In genomic region chr12:3165311-3165931, GRCh38 we compare ENCODE assay signal across 14 cellular contexts.
DNase-seq lines count a peak whose midpoint lies in the region; ATAC-seq and TF ChIP-seq lines count a peak whose summit lies in the region.
"Had no signal": no experiment of that assay in that cellular context is flagged by ENCODE, and none has a peak within 500 bp of the region (broad histone marks: within the 10 kb centered on the region; RNA-seq: fewer than 3 reads in every experiment).

No MANE protein-coding gene starts in this region.

- no peaks in the 10 kb centered on the region for H3K9me2 ChIP-seq in GM23338 (ENCODE audit: insufficient read depth)

- H3K79me2 ChIP-seq in GM23338 (replicated peaks; ENCODE audit: insufficient read depth) = no peaks in the 10 kb centered on the region; the same call in 1 of the 2 replicates

- H3K4me1 ChIP-seq in GM23338 (ENCODE audit: insufficient read depth) (peaks cover 32% of the 10 kb centered on the region), SJCRH30 (peaks cover 64% of the 10 kb centered on the region), spleen (peaks cover 0 to 22% (median 14%) of the 10 kb centered on the region in 6 donors), adrenal gland (replicated peaks in 1 of 2) (no peaks in the 10 kb centered on the region)

- H2AFZ ChIP-seq in GM23338 = no peak overlapping the region

- intact Hi-C loops in spleen (cut with DNase I; ENCODE audit: low total_unique reads) (no loop called here), adrenal gland (cut with DNase I) (no loop called here)

- H3K4me1 Mint-ChIP-seq in GM23338 (peaks cover 61% of the 10 kb centered on the region), glutamatergic neuron (ENCODE audit: low read depth, unreplicated experiment) (peaks cover 63% of the 10 kb centered on the region)
- no peaks in the 10 kb centered on the region for H3K4me1 Mint-ChIP-seq in activated CD8-positive, alpha-beta memory T cell treated with anti-CD3 and anti-CD28 coated beads, Interleukin-2, amount 10 ng/mL, durations not matched to agents 7 days and 5 days

- H3K4me3 Mint-ChIP-seq in GM23338 = no peak overlapping the region; the same call in 2 of the 3 replicates
- H3K4me3 Mint-ChIP-seq in glutamatergic neuron (ENCODE audit: unreplicated experiment) = peak overlapping the region; percentile 36
- no peak overlapping the region for H3K4me3 Mint-ChIP-seq in activated CD8-positive, alpha-beta memory T cell treated with anti-CD3 and anti-CD28 coated beads, Interleukin-2, amount 10 ng/mL, durations not matched to agents 7 days and 5 days
- H3K4me3 Mint-ChIP-seq: CD4-positive, alpha-beta T cell had no signal

- H3K27ac ChIP-seq in GM23338 (ENCODE audit: low read depth) (no peak overlapping the region), SJCRH30 (peak overlapping the region; percentile 42), spleen (no peak overlapping the region), adrenal gland (no peak overlapping the region)
- H3K27ac ChIP-seq: KMS-11 had no signal

- H3K9me3 Mint-ChIP-seq in GM23338 (peaks cover 11% of the 10 kb centered on the region), glutamatergic neuron (ENCODE audit: unreplicated experiment) (peaks cover 1% of the 10 kb centered on the region)
- no peaks in the 10 kb centered on the region for H3K9me3 Mint-ChIP-seq in activated CD8-positive, alpha-beta memory T cell treated with anti-CD3 and anti-CD28 coated beads, Interleukin-2, amount 10 ng/mL, durations not matched to agents 7 days and 5 days (ENCODE audit: low read depth)
- H3K9me3 Mint-ChIP-seq: CD4-positive, alpha-beta T cell had no signal

- H3K9me3 ChIP-seq in SJCRH30 (replicated peaks) (peaks cover 3% of the 10 kb centered on the region), spleen (peaks cover 0 to 11% (median 2%) of the 10 kb centered on the region in 8 donors), adrenal gland (replicated peaks in 1 of 3) (no peaks in the 10 kb centered on the region)

- 83 to 88% (median 86%) methylated on average over 19 of the region's 19 CpGs for whole genome bisulfite sequencing in spleen, 5 donors
- WGBS in adrenal gland, 4 donors = 81 to 91% (median 89%) methylated on average over 19 of the region's 19 CpGs

- no peak for ATAC-seq in GM23338
- ATAC-seq in activated CD8-positive, alpha-beta memory T cell treated with anti-CD3 and anti-CD28 coated beads, Interleukin-2, amount 10 ng/mL, durations not matched to agents 7 days and 5 days = no peak

- H3K36me3 Mint-ChIP-seq in GM23338 (ENCODE audit: low read depth) (peaks cover 15% of the 10 kb centered on the region), glutamatergic neuron (ENCODE audit: unreplicated experiment) (peaks cover 10% of the 10 kb centered on the region)
- no peaks in the 10 kb centered on the region for H3K36me3 Mint-ChIP-seq in activated CD8-positive, alpha-beta memory T cell treated with anti-CD3 and anti-CD28 coated beads, Interleukin-2, amount 10 ng/mL, durations not matched to agents 7 days and 5 days

- CTCF ChIA-PET in activated CD8-positive, alpha-beta memory T cell treated with anti-CD3 and anti-CD28 coated beads, Interleukin-2, amount 10 ng/mL, durations not matched to agents 7 days and 5 days (lab: Charles Lee) = no interaction called here

- TF ChIP-seq POLR2A in spleen (IDR thresholded peaks at IDR 0.05) (no peak), adrenal gland (IDR thresholded peaks at IDR 0.05) (no peak)

- H3K4me3 ChIP-seq in GM23338 (no peak overlapping the region), SJCRH30 (no peak overlapping the region), spleen (no peak overlapping the region), adrenal gland (no peak overlapping the region)

- H3K27me3 ChIP-seq in GM23338 (ENCODE audit: insufficient read depth) (no peaks in the 10 kb centered on the region), SJCRH30 (no peaks in the 10 kb centered on the region), spleen (replicated peaks in 1 of 7) (no peaks in the 10 kb centered on the region), adrenal gland (no peaks in the 10 kb centered on the region)

- H3K27ac Mint-ChIP-seq in GM23338 (0 out of 2 replicates have a peak overlapping the region, but pooled peaks have one; percentile 85), glutamatergic neuron (ENCODE audit: unreplicated experiment) (peak overlapping the region; percentile 19)
- no peak overlapping the region for H3K27ac Mint-ChIP-seq in activated CD8-positive, alpha-beta memory T cell treated with anti-CD3 and anti-CD28 coated beads, Interleukin-2, amount 10 ng/mL, durations not matched to agents 7 days and 5 days
- H3K27ac Mint-ChIP-seq: CD4-positive, alpha-beta T cell had no signal

- H3K4me2 ChIP-seq in GM23338 = peak overlapping the region; percentile 64
- H3K4me2 ChIP-seq: KMS-11 had no signal

- TF ChIP-seq CTCF in GM23338 (conservative IDR thresholded peaks at IDR 0.05; ENCODE audit: low read depth in 2 of 2) (no peak), glutamatergic neuron (IDR thresholded peaks at IDR 0.05; ENCODE audit: partially characterized antibody, unreplicated experiment) (no peak), spleen (IDR thresholded peaks at IDR 0.05 in 8 of 11, conservative IDR thresholded peaks at IDR 0.05 in 3 of 11) (no peak), adrenal gland (IDR thresholded peaks at IDR 0.05) (no peak)

- H3K27me3 Mint-ChIP-seq in GM23338 (ENCODE audit: insufficient read depth, low read depth, poor library complexity) (peaks cover 10% of the 10 kb centered on the region), glutamatergic neuron (ENCODE audit: unreplicated experiment) (peaks cover 2% of the 10 kb centered on the region)
- H3K27me3 Mint-ChIP-seq in activated CD8-positive, alpha-beta memory T cell treated with anti-CD3 and anti-CD28 coated beads, Interleukin-2, amount 10 ng/mL, durations not matched to agents 7 days and 5 days = peaks cover 3% of the 10 kb centered on the region

- peaks cover 5% of the 10 kb centered on the region; the same call in 1 of the 2 replicates for H3K36me3 ChIP-seq in GM23338 (ENCODE audit: insufficient read depth)
- H3K36me3 ChIP-seq in SJCRH30 = no peaks in the 10 kb centered on the region; the same call in 1 of the 2 replicates
- H3K36me3 ChIP-seq in spleen = no peaks in the 10 kb centered on the region
- no peaks in the 10 kb centered on the region for H3K36me3 ChIP-seq in adrenal gland (replicated peaks in 1 of 2)

- DNase-seq in GM23338 (ENCODE audit: low spot score) (no peak), SJCRH30 (no peak), glutamatergic neuron (no peak), spleen (peak; percentile 58), adrenal gland (no peak), NCI-H1417 treated with DMSO at 0.1 percent for 48 hours (lab: John Stamatoyannopoulos, UW) (no peak)
- no peak for DNase-seq in activated CD8-positive, alpha-beta memory T cell treated with anti-CD3 and anti-CD28 coated beads, Interleukin-2, amount 10 ng/mL, durations not matched to agents 7 days and 5 days
- DNase-seq: ACHN; AML-193; CD4-positive, alpha-beta T cell; NCI-H1092; NCI-H69; OCI-M1 had no signal

- H4K20me1 ChIP-seq in GM23338 (replicated peaks; ENCODE audit: insufficient read depth) = no peaks in the 10 kb centered on the region

- H3F3A ChIP-seq in GM23338 (replicated peaks; ENCODE audit: low read depth) = no peaks in the 10 kb centered on the region

TF ChIP-seq in GM23338, 12 proteins besides CTCF, POLR2A, EP300 and RAD21 (continues in another document):
- no peak for TF ChIP-seq STAT1 (IDR thresholded peaks at IDR 0.05; ENCODE audit: unreplicated experiment)
- no peak for TF ChIP-seq CREB1 (CRISPR knock-in tag; IDR thresholded peaks at IDR 0.05; ENCODE audit: low read depth)
- no peak for TF ChIP-seq POLR2AphosphoS5 (IDR thresholded peaks at IDR 0.05; ENCODE audit: low read depth)
- no peak for TF ChIP-seq EZH2 (IDR thresholded peaks at IDR 0.05; ENCODE audit: low read depth, unreplicated experiment)
- TF ChIP-seq REST (IDR thresholded peaks at IDR 0.05; ENCODE audit: unreplicated experiment) = no peak
- TF ChIP-seq ZNF114 (CRISPR knock-in tag; IDR thresholded peaks at IDR 0.05) = no peak
- no peak for TF ChIP-seq ZNF331 (CRISPR knock-in tag; IDR thresholded peaks at IDR 0.05; ENCODE audit: low read depth)
- TF ChIP-seq ETS1 (IDR thresholded peaks at IDR 0.05) = no peak
